Comparison of ENCODE assay signal across 1 cellular context in genomic region chrX:17736856-17737706, GRCh38.
TF ChIP-seq lines count a peak whose summit lies in the region.

SCML1 (plus strand) TSS chrX:17737493; CDS start chrX:17744187, 6,694 bp downstream.

TF ChIP-seq in GM12878, 131 proteins besides CTCF, POLR2A, EP300 and RAD21 (continued from another document):
- TF ChIP-seq CUX1 (IDR thresholded peaks at IDR 0.05; ENCODE audit: insufficient replicate concordance, low read depth, low read length) (no peak), ZNF384 (IDR thresholded peaks at IDR 0.05; ENCODE audit: borderline replicate concordance, low read depth, low read length) (peak; percentile 63), FOXM1 (IDR thresholded peaks at IDR 0.05; ENCODE audit: low read depth, low read length) (no peak), PKNOX1 (IDR thresholded peaks at IDR 0.05) (peak; percentile 75), SP1 (IDR thresholded peaks at IDR 0.05; ENCODE audit: low read depth, low read length) (peak; percentile 47), E2F4 (IDR thresholded peaks at IDR 0.05; ENCODE audit: low read depth, low read length) (peak; percentile 69)
